6 cellular contexts compared by ENCODE assay signal in the genomic region with DNA sequence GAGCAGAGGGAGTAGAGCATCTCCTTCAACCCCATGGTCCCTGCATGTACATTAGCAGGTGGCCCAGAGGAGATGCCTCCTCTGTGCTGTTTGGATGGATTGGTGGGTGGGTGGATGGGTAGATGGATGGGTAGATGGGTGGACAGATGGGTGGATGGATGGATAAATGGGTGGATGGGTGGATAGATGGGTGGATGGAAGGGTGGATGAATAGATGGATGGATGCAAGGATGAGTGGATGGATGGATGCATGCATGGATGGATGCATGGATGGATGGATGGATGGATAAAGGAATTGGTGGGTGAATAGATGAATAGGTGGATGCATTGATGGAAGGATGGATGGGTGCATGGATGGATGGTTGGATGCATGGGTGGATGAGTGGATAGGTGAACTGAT.
A peak's percentile ranks its signal among the peaks of the same experiment; 100 is the strongest.
DNase-seq lines count a peak whose midpoint lies in the region; ATAC-seq, FAIRE-seq and TF ChIP-seq lines count a peak whose summit lies in the region.
"Not testable (repeated sequence)": the region's sequence is repeated elsewhere in the genome, so short reads cannot be mapped to it uniquely, and the experiment has no call there.

No MANE protein-coding gene starts in this region.

- not testable (repeated sequence) for H3K36me3 ChIP-seq in GM23248 (ENCODE audit: low read depth); PC-9 (ENCODE audit: low read depth); K562 (ENCODE audit: control insufficient read depth, insufficient read depth, low read length); fibroblast of lung (ENCODE audit: control insufficient read depth, insufficient read depth, low read length); osteoblast (ENCODE audit: insufficient read depth, low read length); stomach smooth muscle (ENCODE audit: control insufficient read depth in 2 of 2, insufficient read depth in 2 of 2, low read length in 2 of 2)

- intact Hi-C loops in PC-9 (cut with micrococcal nuclease; ENCODE audit: unreplicated experiment); K562 (cut with micrococcal nuclease): not testable (repeated sequence)

- not testable (repeated sequence) for BruUV-seq in PC-9 (replicated peaks; lab: Mats Ljungman, UMichigan); K562 (replicated peaks; lab: Mats Ljungman, UMichigan)

- peak overlapping the region; percentile 99 for H3K27ac ChIP-seq in GM23248
- H3K27ac ChIP-seq in PC-9, result peak overlapping the region; percentile 89
- not testable (repeated sequence) for H3K27ac ChIP-seq in K562 (ENCODE audit: extremely low read depth, low read depth, low read length)
- H3K27ac ChIP-seq in fibroblast of lung (ENCODE audit: insufficient read depth, low read length), result peak overlapping the region; percentile 88
- H3K27ac ChIP-seq in osteoblast (ENCODE audit: low read depth, low read length), result peak overlapping the region; percentile 99
- peak overlapping the region; percentile 18 for H3K27ac ChIP-seq in stomach smooth muscle (ENCODE audit: low read length)

- H3K9me2 ChIP-seq in GM23248 (ENCODE audit: insufficient read depth); PC-9 (ENCODE audit: insufficient read depth): not testable (repeated sequence)

- H2AFZ ChIP-seq in GM23248; PC-9; K562 (ENCODE audit: low read depth, low read length); fibroblast of lung (ENCODE audit: low read length); osteoblast (ENCODE audit: low read length): not testable (repeated sequence)

- DNase-seq in GM23248; PC-9; K562 (ENCODE audit: extremely low read depth in 1 of 4, low spot score in 3 of 4); fibroblast of lung (ENCODE audit: low read depth in 2 of 2); osteoblast (ENCODE audit: insufficient read length, low spot score, missing footprints): not testable (repeated sequence)

- H4K20me1 ChIP-seq in GM23248 (ENCODE audit: insufficient read depth); PC-9 (ENCODE audit: insufficient read depth); K562 (replicated peaks; ENCODE audit: control insufficient read depth, insufficient read depth, low read length); fibroblast of lung (ENCODE audit: control insufficient read depth, extremely low read depth, insufficient read depth, low read length); osteoblast (ENCODE audit: insufficient read depth, low read length): not testable (repeated sequence)

- FAIRE-seq in K562 (lab: Jason Lieb, UNC), result not testable (repeated sequence)

- TF ChIP-seq CTCF in PC-9 (conservative IDR thresholded peaks at IDR 0.05); K562 (IDR thresholded peaks at IDR 0.05 in 2 of 3, conservative IDR thresholded peaks at IDR 0.05 in 1 of 3; ENCODE audit: insufficient read depth in 2 of 3, low read depth in 1 of 3, low read length in 3 of 3); fibroblast of lung (conservative IDR thresholded peaks at IDR 0.05 in 1 of 2, IDR thresholded peaks at IDR 0.05 in 1 of 2; ENCODE audit: low read depth in 1 of 2, low read length in 2 of 2); osteoblast (IDR thresholded peaks at IDR 0.05; ENCODE audit: extremely low read depth, low read depth, low read length): not testable (repeated sequence)

- TF ChIP-seq POLR2A in K562 (conservative IDR thresholded peaks at IDR 0.05), result not testable (repeated sequence)

- H3K4me1 ChIP-seq in GM23248 (ENCODE audit: insufficient read depth), result peaks cover 46% of the 10 kb centered on the region
- H3K4me1 ChIP-seq in PC-9 (replicated peaks; ENCODE audit: insufficient read depth), result peaks cover 54% of the 10 kb centered on the region
- H3K4me1 ChIP-seq in K562 (replicated peaks in 1 of 2; ENCODE audit: control insufficient read depth in 2 of 2, insufficient read depth in 2 of 2, low read length in 2 of 2), result peaks cover 9 to 10% of the 10 kb centered on the region in 2 experiments; a peak in 4 of 5 replicates
- H3K4me1 ChIP-seq in fibroblast of lung (ENCODE audit: control insufficient read depth, extremely low read depth, insufficient read depth, low read length), result peaks cover 33% of the 10 kb centered on the region
- H3K4me1 ChIP-seq in osteoblast (ENCODE audit: insufficient read depth, low read length), result peaks cover 45% of the 10 kb centered on the region
- peaks cover 29% of the 10 kb centered on the region for H3K4me1 ChIP-seq in stomach smooth muscle (ENCODE audit: control insufficient read depth, insufficient read depth, low read length)

- H3K79me2 ChIP-seq in GM23248 (ENCODE audit: insufficient read depth); K562 (ENCODE audit: control insufficient read depth, insufficient read depth, low read length); fibroblast of lung (ENCODE audit: control insufficient read depth, insufficient read depth, low read length); osteoblast (ENCODE audit: insufficient read depth, low read length): not testable (repeated sequence)
- H3K79me2 ChIP-seq in PC-9 (ENCODE audit: low read depth), result peaks cover 15% of the 10 kb centered on the region

- CTCF ChIA-PET in PC-9 (lab: Charles Lee); K562 (lab: Yijun Ruan, JAX; ENCODE audit: low intra/inter-chr PET ratio): not testable (repeated sequence)

- not testable (repeated sequence) for H3K9me1 ChIP-seq in K562 (ENCODE audit: control insufficient read depth, insufficient read depth, low read length)

- not testable (repeated sequence) for TF ChIP-seq EP300 in K562 (IDR thresholded peaks at IDR 0.05; ENCODE audit: low read length)

- H3F3A ChIP-seq in GM23248 (ENCODE audit: insufficient read depth) (peaks cover 44% of the 10 kb centered on the region), PC-9 (ENCODE audit: insufficient read depth, low read depth) (peaks cover 31% of the 10 kb centered on the region)

- POLR2A ChIA-PET in PC-9 (lab: Charles Lee; ENCODE audit: unreplicated experiment); K562 (lab: Yijun Ruan, JAX): not testable (repeated sequence)

- TF ChIP-seq RAD21 in K562 (CRISPR knock-in tag; conservative IDR thresholded peaks at IDR 0.05 in 1 of 2, IDR thresholded peaks at IDR 0.05 in 1 of 2), result not testable (repeated sequence)

- not testable (repeated sequence) for H3K4me2 ChIP-seq in GM23248 (ENCODE audit: unreplicated experiment); K562 (ENCODE audit: insufficient read depth, low read length); fibroblast of lung (ENCODE audit: extremely low read depth, insufficient read depth, low read length); osteoblast (ENCODE audit: insufficient read depth, low read length)
- peak overlapping the region; percentile 56 for H3K4me2 ChIP-seq in PC-9

- not testable (repeated sequence) for H3K9me3 ChIP-seq in GM23248 (ENCODE audit: low read depth); PC-9 (ENCODE audit: insufficient read depth, low read depth); K562 (replicated peaks; ENCODE audit: control insufficient read depth, insufficient read depth, low read depth, low read length); fibroblast of lung (ENCODE audit: control insufficient read depth, insufficient read depth, low read depth, low read length); osteoblast (ENCODE audit: low read depth, low read length); stomach smooth muscle (ENCODE audit: control insufficient read depth in 2 of 2, low read length in 2 of 2)

- H3K9ac ChIP-seq in GM23248, result peak overlapping the region; percentile 69
- not testable (repeated sequence) for H3K9ac ChIP-seq in K562 (ENCODE audit: insufficient read depth in 1 of 2, low read depth in 2 of 2, low read length in 2 of 2); fibroblast of lung (ENCODE audit: insufficient read depth, low read length); stomach smooth muscle (ENCODE audit: low read length in 2 of 2)

- in situ Hi-C loops in GM23248 (cut with MboI); K562 (cut with MboI): not testable (repeated sequence)

- not testable (repeated sequence) for H3K27me3 ChIP-seq in GM23248 (replicated peaks; ENCODE audit: insufficient read depth); PC-9 (ENCODE audit: insufficient read depth, low read depth); K562 (ENCODE audit: control insufficient read depth in 2 of 2, insufficient read depth in 2 of 2, low read length in 2 of 2); fibroblast of lung (ENCODE audit: control insufficient read depth, insufficient read depth, low read length); osteoblast (ENCODE audit: insufficient read depth, low read length); stomach smooth muscle (ENCODE audit: control insufficient read depth in 1 of 2, insufficient read depth in 2 of 2, low read length in 2 of 2)

- H3K4me3 ChIP-seq in GM23248; PC-9; K562; fibroblast of lung (replicated peaks in 1 of 4; ENCODE audit: control extremely low read depth in 1 of 4, insufficient read depth in 1 of 4, low read depth in 3 of 4, low read length in 4 of 4); osteoblast (ENCODE audit: insufficient read depth, low read length); stomach smooth muscle (ENCODE audit: low read length in 2 of 2): not testable (repeated sequence)

- not testable (repeated sequence) for ATAC-seq in K562
